17 cellular contexts compared by ENCODE assay signal in genomic region chr18:23209031-23209430, GRCh38.
DNase-seq lines count a peak whose midpoint lies in the region; ATAC-seq and TF ChIP-seq lines count a peak whose summit lies in the region.
"Had no signal": no experiment of that assay in that cellular context is flagged by ENCODE, and none has a peak within 500 bp of the region (broad histone marks: within the 10 kb centered on the region; RNA-seq: fewer than 3 reads in every experiment).

No MANE protein-coding gene starts in this region.

- no peak overlapping the region; the same call in 1 of the 2 replicates for H3K4me2 ChIP-seq in OCI-LY1 (ENCODE audit: low read length)
- H3K4me2 ChIP-seq: GM23338 had no signal

- no peak overlapping the region for H3K27ac Mint-ChIP-seq in stimulated activated memory B cell treated with anti-CD40 and anti-IgM and Interleukin-4, amounts not matched to agents 10 μg/mL and 1 μg/mL and 100 μg/mL, for 72 hours
- H3K27ac Mint-ChIP-seq: GM23338 had no signal

- H3K36me3 Mint-ChIP-seq in activated T-cell treated with anti-CD3 and anti-CD28 coated beads, Interleukin-2, amount 50 U/mL, for 4 hours (ENCODE audit: insufficient read depth): no peaks in the 10 kb centered on the region
- H3K36me3 Mint-ChIP-seq in stimulated activated memory B cell treated with anti-CD40 and anti-IgM and Interleukin-4, amounts not matched to agents 10 μg/mL and 1 μg/mL and 100 μg/mL, for 72 hours: peaks cover 7% of the 10 kb centered on the region

- no peak overlapping the region for H3K4me3 Mint-ChIP-seq in activated T-cell treated with anti-CD3 and anti-CD28 coated beads, Interleukin-2, amount 50 U/mL, for 4 hours
- no peak overlapping the region for H3K4me3 Mint-ChIP-seq in stimulated activated memory B cell treated with anti-CD40 and anti-IgM and Interleukin-4, amounts not matched to agents 10 μg/mL and 1 μg/mL and 100 μg/mL, for 72 hours
- H3K4me3 Mint-ChIP-seq: GM23338, neural crest cell had no signal

- H3K9me2 ChIP-seq in OCI-LY1 (ENCODE audit: low read depth, low read length): no peaks in the 10 kb centered on the region

- H3K9me3 Mint-ChIP-seq in activated T-cell treated with anti-CD3 and anti-CD28 coated beads, Interleukin-2, amount 50 U/mL, for 4 hours: peaks cover 14% of the 10 kb centered on the region
- H3K9me3 Mint-ChIP-seq in stimulated activated memory B cell treated with anti-CD40 and anti-IgM and Interleukin-4, amounts not matched to agents 10 μg/mL and 1 μg/mL and 100 μg/mL, for 72 hours: peaks cover 17% of the 10 kb centered on the region
- H3K9me3 Mint-ChIP-seq: GM23338 had no signal

- H3K9me3 ChIP-seq in OCI-LY1 (ENCODE audit: low read length): peaks cover 4% of the 10 kb centered on the region; the same call in 1 of the 2 replicates
- no peaks in the 10 kb centered on the region for H3K9me3 ChIP-seq in MG63

- no peak for TF ChIP-seq CTCF in OCI-LY1 (IDR thresholded peaks at IDR 0.05; ENCODE audit: low read length)

- peaks cover 11% of the 10 kb centered on the region for H3K27me3 Mint-ChIP-seq in activated T-cell treated with anti-CD3 and anti-CD28 coated beads, Interleukin-2, amount 50 U/mL, for 4 hours (ENCODE audit: low read depth)
- H3K27me3 Mint-ChIP-seq in stimulated activated memory B cell treated with anti-CD40 and anti-IgM and Interleukin-4, amounts not matched to agents 10 μg/mL and 1 μg/mL and 100 μg/mL, for 72 hours: peaks cover 55% of the 10 kb centered on the region

- H3F3A ChIP-seq in OCI-LY1 (ENCODE audit: insufficient read depth, low read length): no peaks in the 10 kb centered on the region

- H3K9ac ChIP-seq in OCI-LY1 (ENCODE audit: low read length): no peak overlapping the region

- peak overlapping the region; percentile 45 for H3K27ac ChIP-seq in OCI-LY1 (ENCODE audit: low read depth, low read length, poor library complexity, severe bottlenecking)
- peak overlapping the region; percentile 93 for H3K27ac ChIP-seq in caudate nucleus (ENCODE audit: low read depth, low read length)
- H3K27ac ChIP-seq: gastroesophageal sphincter, right atrium auricular region had no signal

- H2AFZ ChIP-seq in OCI-LY1 (ENCODE audit: low read length): no peak overlapping the region
- H2AFZ ChIP-seq: GM23338 had no signal

- H3K36me3 ChIP-seq in OCI-LY1 (ENCODE audit: insufficient read depth, low read length) (no peaks in the 10 kb centered on the region), MG63 (no peaks in the 10 kb centered on the region; the same call in 1 of the 2 replicates)
- H3K36me3 ChIP-seq: right atrium auricular region had no signal

- no peak for DNase-seq in activated T-cell treated with anti-CD3 and anti-CD28 coated beads, Interleukin-2, amount 50 U/mL, for 4 hours
- no peak for DNase-seq in activated T-cell treated with anti-CD3 and anti-CD28 coated beads, Interleukin-2, amount 50 U/mL, for 1 hour
- DNase-seq in caudate nucleus (lab: John Stamatoyannopoulos, UW) (no peak), KG1 (lab: John Stamatoyannopoulos, UW) (no peak), MG63 (no peak)
- DNase-seq: Calu3, cerebellar nuclear complex, mesenchymal stem cell, NCI-H146, NCI-H526 had no signal

- peak; percentile 66 to 81 for ATAC-seq in activated T-cell treated with anti-CD3 and anti-CD28 coated beads, Interleukin-2, amount 50 U/mL, for 4 hours
- peak; percentile 46 for ATAC-seq in stimulated activated memory B cell treated with anti-CD40 and anti-IgM and Interleukin-4, amounts not matched to agents 10 μg/mL and 1 μg/mL and 100 μg/mL, for 72 hours
- no peak for ATAC-seq in HG03520 (IDR thresholded peaks at IDR 0.05; ENCODE audit: unreplicated experiment)
- ATAC-seq: gastroesophageal sphincter, GM23338 had no signal

- H3K79me2 ChIP-seq in OCI-LY1 (ENCODE audit: insufficient read depth, low read length): no peaks in the 10 kb centered on the region

- H4K20me1 ChIP-seq in OCI-LY1 (ENCODE audit: insufficient read depth, low read length): no peaks in the 10 kb centered on the region

- peaks cover 18% of the 10 kb centered on the region for H3K4me1 ChIP-seq in OCI-LY1 (ENCODE audit: insufficient read depth, low read length, severe bottlenecking)
- H3K4me1 ChIP-seq: right atrium auricular region had no signal

- peaks cover 3% of the 10 kb centered on the region for H3K4me1 Mint-ChIP-seq in activated T-cell treated with anti-CD3 and anti-CD28 coated beads, Interleukin-2, amount 50 U/mL, for 4 hours (ENCODE audit: low read depth)
- H3K4me1 Mint-ChIP-seq in stimulated activated memory B cell treated with anti-CD40 and anti-IgM and Interleukin-4, amounts not matched to agents 10 μg/mL and 1 μg/mL and 100 μg/mL, for 72 hours: no peaks in the 10 kb centered on the region
- H3K4me1 Mint-ChIP-seq: GM23338, neural crest cell had no signal

- peaks cover 3% of the 10 kb centered on the region; the same call in 1 of the 2 replicates for H3K27me3 ChIP-seq in OCI-LY1 (ENCODE audit: insufficient read depth, low read length)
- no peaks in the 10 kb centered on the region for H3K27me3 ChIP-seq in MG63
- H3K27me3 ChIP-seq: gastroesophageal sphincter, right atrium auricular region had no signal

- H3K4me3 ChIP-seq in OCI-LY1 (ENCODE audit: low read depth, low read length, poor library complexity, severe bottlenecking) (no peak overlapping the region), MG63 (no peak overlapping the region)
- H3K4me3 ChIP-seq: gastroesophageal sphincter, GM23338, right atrium auricular region had no signal
